27 cellular contexts compared by ENCODE assay signal in the genomic region with DNA sequence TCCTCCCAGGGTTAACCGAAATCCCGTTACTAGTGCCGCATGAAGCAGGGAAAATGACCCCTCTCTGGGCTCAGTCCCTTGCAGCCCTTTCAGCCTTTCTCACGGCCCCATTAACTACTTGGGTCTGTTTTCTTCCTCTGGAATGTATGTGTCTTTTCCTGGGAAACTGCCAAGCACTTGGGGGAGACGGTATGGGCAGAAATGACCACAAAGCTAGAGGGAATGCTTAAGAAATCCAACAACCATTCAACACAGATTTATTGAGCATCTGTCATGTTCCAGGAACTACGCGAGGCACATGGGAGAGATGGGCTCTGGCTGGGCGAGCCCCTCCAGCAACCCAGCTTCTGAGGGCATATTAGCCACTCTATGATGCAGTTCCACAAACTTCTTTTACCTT.
DNase-seq lines count a peak whose midpoint lies in the region; ATAC-seq and TF ChIP-seq lines count a peak whose summit lies in the region.
"Had no signal": no experiment of that assay in that cellular context is flagged by ENCODE, and none has a peak within 500 bp of the region (broad histone marks: within the 10 kb centered on the region; RNA-seq: fewer than 3 reads in every experiment).

No MANE protein-coding gene starts in this region.

- peaks cover 4% of the 10 kb centered on the region for H3K9me3 Mint-ChIP-seq in nephron
- H3K9me3 Mint-ChIP-seq: stimulated activated naive B cell treated with anti-CD40 and anti-IgM and Interleukin-4, amounts not matched to agents 10 μg/mL and 1 μg/mL and 100 μg/mL, for 72 hours had no signal

- no peaks in the 10 kb centered on the region for H3K36me3 ChIP-seq in prostate gland
- H3K36me3 ChIP-seq: breast epithelium had no signal

- no peak overlapping the region for H3K4me3 ChIP-seq in choroid plexus epithelial cell (ENCODE audit: low read depth, low read length)
- no peak overlapping the region for H3K4me3 ChIP-seq in prostate gland
- H3K4me3 ChIP-seq: breast epithelium, coronary artery, PC-9, skin epidermis, testis had no signal

- TF ChIP-seq POLR2A in prostate gland (IDR thresholded peaks at IDR 0.05): no peak

- H3K9me3 ChIP-seq in prostate gland: no peaks in the 10 kb centered on the region
- H3K9me3 ChIP-seq: breast epithelium, testis had no signal

- H3K4me1 Mint-ChIP-seq in nephron: peaks cover 38% of the 10 kb centered on the region
- H3K4me1 Mint-ChIP-seq: stimulated activated naive B cell treated with anti-CD40 and anti-IgM and Interleukin-4, amounts not matched to agents 10 μg/mL and 1 μg/mL and 100 μg/mL, for 72 hours had no signal

- 71% methylated on average over 8 of the region's 8 CpGs for WGBS in prostate gland

- H3K27me3 Mint-ChIP-seq in nephron (ENCODE audit: low read depth): peaks cover 12% of the 10 kb centered on the region

- no peak overlapping the region for H3K27ac ChIP-seq in prostate gland
- H3K27ac ChIP-seq: breast epithelium, C4-2B, coronary artery, HL-60, PC-9, testis had no signal

- TF ChIP-seq CTCF in choroid plexus epithelial cell (conservative IDR thresholded peaks at IDR 0.05; ENCODE audit: low read depth, low read length): no peak
- no peak for TF ChIP-seq CTCF in nephron (IDR thresholded peaks at IDR 0.05; ENCODE audit: unreplicated experiment in 3 of 3)
- TF ChIP-seq CTCF in prostate gland (IDR thresholded peaks at IDR 0.05): no peak

- no peaks in the 10 kb centered on the region for H3K36me3 Mint-ChIP-seq in nephron (ENCODE audit: low read depth)
- H3K36me3 Mint-ChIP-seq: stimulated activated naive B cell treated with anti-CD40 and anti-IgM and Interleukin-4, amounts not matched to agents 10 μg/mL and 1 μg/mL and 100 μg/mL, for 72 hours had no signal

- ATAC-seq in HG02840 (IDR thresholded peaks at IDR 0.05; ENCODE audit: low FRiP score, unreplicated experiment): no peak
- ATAC-seq: HCT116; HepG2; stimulated activated naive B cell treated with anti-CD40 and anti-IgM and Interleukin-4, amounts not matched to agents 10 μg/mL and 1 μg/mL and 100 μg/mL, for 72 hours had no signal

- H3K27me3 ChIP-seq in prostate gland (replicated peaks; ENCODE audit: insufficient read depth): no peaks in the 10 kb centered on the region
- H3K27me3 ChIP-seq: breast epithelium, testis had no signal

- intact Hi-C loops in prostate gland (cut with DNase I): no loop called here

- peak overlapping the region; percentile 12 to 55 (median 26) for H3K27ac Mint-ChIP-seq in nephron
- H3K27ac Mint-ChIP-seq: stimulated activated naive B cell treated with anti-CD40 and anti-IgM and Interleukin-4, amounts not matched to agents 10 μg/mL and 1 μg/mL and 100 μg/mL, for 72 hours had no signal

- in situ Hi-C loops in KBM-7 (cut with MboI; ENCODE audit: low pct_unique_long_range_greater_than_20kb, low sequenced_read_pairs): no loop called here

- no peak overlapping the region for H3K4me3 Mint-ChIP-seq in nephron
- H3K4me3 Mint-ChIP-seq: stimulated activated naive B cell treated with anti-CD40 and anti-IgM and Interleukin-4, amounts not matched to agents 10 μg/mL and 1 μg/mL and 100 μg/mL, for 72 hours had no signal

- H3K4me1 ChIP-seq in prostate gland (replicated peaks): no peaks in the 10 kb centered on the region
- H3K4me1 ChIP-seq: breast epithelium had no signal

- DNase-seq in Daoy (ENCODE audit: low read depth) (peak; percentile 85), RPMI7951 (ENCODE audit: low read depth) (peak; percentile 86), choroid plexus epithelial cell (ENCODE audit: low read depth) (peak; percentile 2), superior temporal gyrus (ENCODE audit: extremely low spot score) (no peak), KBM-7 (no peak), prostate gland (ENCODE audit: low spot score) (no peak)
- DNase-seq: activated CD4-positive, alpha-beta T cell treated with anti-CD3 and anti-CD28 coated beads for 1 hour; activated gamma-delta T cell; Calu3; kidney; NCI-H1092; NCI-H2029; PC-9; SIG-M5; stimulated activated CD4-positive, alpha-beta T cell treated with anti-CD3 and anti-CD28 coated beads, Interleukin-4, amount 100 ng/mL, for 1 hour; stimulated activated naive B cell treated with anti-CD40 and anti-IgM and Interleukin-4, amounts not matched to agents 10 μg/mL and 1 μg/mL and 100 μg/mL, for 72 hours; T-helper 1 cell; testis had no signal

Comparison
In these comparisons a context has a peak if more than half of its experiments do, and no peak if none do; other contexts are left out.
1. DNase-seq: peak in Daoy (single experiment), RPMI7951 (single experiment) and choroid plexus epithelial cell (single experiment); none in superior temporal gyrus (single experiment), KBM-7 (single experiment) and prostate gland (single experiment).